Comparison of ENCODE assay signal across 17 cellular contexts in genomic region chr3:25493786-25494185, GRCh38.
A peak's percentile ranks its signal among the peaks of the same experiment; 100 is the strongest.
DNase-seq lines count a peak whose midpoint lies in the region; ATAC-seq and TF ChIP-seq lines count a peak whose summit lies in the region.
"Had no signal": no experiment of that assay in that cellular context is flagged by ENCODE, and none has a peak within 500 bp of the region (broad histone marks: within the 10 kb centered on the region; RNA-seq: fewer than 3 reads in every experiment).

No MANE protein-coding gene starts in this region.

- POLR2A ChIA-PET in activated CD8-positive, alpha-beta T cell treated with anti-CD3 and anti-CD28 coated beads, Interleukin-2, amount 10 ng/mL, durations not matched to agents 7 days and 5 days (lab: Charles Lee) = no interaction called here

- no peak for ATAC-seq in activated CD8-positive, alpha-beta T cell treated with anti-CD3 and anti-CD28 coated beads, Interleukin-2, amount 10 ng/mL, durations not matched to agents 7 days and 5 days
- ATAC-seq: stimulated activated naive B cell treated with anti-CD40 and anti-IgM and Interleukin-4, amounts not matched to agents 10 μg/mL and 1 μg/mL and 100 μg/mL, for 72 hours had no signal

- peaks cover 16% of the 10 kb centered on the region for H3K9me3 Mint-ChIP-seq in Calu3 (ENCODE audit: low read depth, unreplicated experiment)
- H3K9me3 Mint-ChIP-seq in mesothelial cell of epicardium = peaks cover 21% of the 10 kb centered on the region
- H3K9me3 Mint-ChIP-seq in activated CD8-positive, alpha-beta T cell treated with anti-CD3 and anti-CD28 coated beads, Interleukin-2, amount 10 ng/mL, durations not matched to agents 7 days and 5 days (ENCODE audit: insufficient read depth) = peaks cover 19% of the 10 kb centered on the region

- CTCF ChIA-PET in Calu3 (lab: Charles Lee) = no interaction called here
- CTCF ChIA-PET in activated CD8-positive, alpha-beta T cell treated with anti-CD3 and anti-CD28 coated beads, Interleukin-2, amount 10 ng/mL, durations not matched to agents 7 days and 5 days (lab: Charles Lee) = no interaction called here

- H3K4me3 ChIP-seq in MG63 (no peak overlapping the region), cardiac fibroblast (replicated peaks in 1 of 2; ENCODE audit: low read depth in 2 of 2, low read length in 2 of 2) (no peak overlapping the region)
- H3K4me3 ChIP-seq: cardiac muscle cell, PC-9, skin epidermis had no signal

- H3K27ac Mint-ChIP-seq in Calu3 (ENCODE audit: unreplicated experiment) (peak overlapping the region; percentile 61), mesothelial cell of epicardium (peak overlapping the region; percentile 54)
- H3K27ac Mint-ChIP-seq in activated CD8-positive, alpha-beta T cell treated with anti-CD3 and anti-CD28 coated beads, Interleukin-2, amount 10 ng/mL, durations not matched to agents 7 days and 5 days = no peak overlapping the region
- H3K27ac Mint-ChIP-seq: activated B cell treated with CpG ODN at 0.5 μM for 24 hours; stimulated activated naive B cell treated with anti-CD40 and anti-IgM and Interleukin-4, amounts not matched to agents 10 μg/mL and 1 μg/mL and 100 μg/mL, for 72 hours had no signal

- BruUV-seq in Calu3 (replicated peaks; lab: Mats Ljungman, UMichigan) = no TSS peak

- peak overlapping the region; percentile 37 for H3K4me3 Mint-ChIP-seq in Calu3 (ENCODE audit: low read depth, unreplicated experiment)
- no peak overlapping the region for H3K4me3 Mint-ChIP-seq in mesothelial cell of epicardium
- no peak overlapping the region for H3K4me3 Mint-ChIP-seq in activated CD8-positive, alpha-beta T cell treated with anti-CD3 and anti-CD28 coated beads, Interleukin-2, amount 10 ng/mL, durations not matched to agents 7 days and 5 days
- H3K4me3 Mint-ChIP-seq: activated B cell treated with CpG ODN at 0.5 μM for 24 hours; stimulated activated naive B cell treated with anti-CD40 and anti-IgM and Interleukin-4, amounts not matched to agents 10 μg/mL and 1 μg/mL and 100 μg/mL, for 72 hours had no signal

- peaks cover 7% of the 10 kb centered on the region for H3K4me1 Mint-ChIP-seq in Calu3 (ENCODE audit: low read depth, unreplicated experiment)
- peaks cover 52% of the 10 kb centered on the region for H3K4me1 Mint-ChIP-seq in mesothelial cell of epicardium
- H3K4me1 Mint-ChIP-seq in activated CD8-positive, alpha-beta T cell treated with anti-CD3 and anti-CD28 coated beads, Interleukin-2, amount 10 ng/mL, durations not matched to agents 7 days and 5 days (ENCODE audit: low read depth) = no peaks in the 10 kb centered on the region
- H3K4me1 Mint-ChIP-seq: activated B cell treated with CpG ODN at 0.5 μM for 24 hours; stimulated activated naive B cell treated with anti-CD40 and anti-IgM and Interleukin-4, amounts not matched to agents 10 μg/mL and 1 μg/mL and 100 μg/mL, for 72 hours had no signal

- no peaks in the 10 kb centered on the region for H3K36me3 ChIP-seq in MG63
- H3K36me3 ChIP-seq: BE2C, cardiac muscle cell had no signal

- DNase-seq in Calu3 (peak; percentile 5), MG63 (peak; percentile 69), cardiac fibroblast (ENCODE audit: low read depth in 2 of 2) (peak; percentile 64 to 95), mesothelial cell of epicardium (ENCODE audit: low spot score in 2 of 2, unreplicated experiment in 2 of 2) (no peak), hypothalamus (lab: John Stamatoyannopoulos, UW) (no peak), posterior cingulate gyrus (no peak), occipital lobe (lab: John Stamatoyannopoulos, UW) (no peak)
- DNase-seq in activated CD8-positive, alpha-beta T cell treated with anti-CD3 and anti-CD28 coated beads, Interleukin-2, amount 10 ng/mL, durations not matched to agents 7 days and 5 days = no peak
- DNase-seq: activated B cell treated with CpG ODN at 0.5 μM for 24 hours; BE2C; DMS79; effector memory CD4-positive, alpha-beta T cell; NCI-H526; PC-9; stimulated activated naive B cell treated with anti-CD40 and anti-IgM and Interleukin-4, amounts not matched to agents 10 μg/mL and 1 μg/mL and 100 μg/mL, for 72 hours had no signal

- no peaks in the 10 kb centered on the region for H3K27me3 Mint-ChIP-seq in Calu3 (ENCODE audit: unreplicated experiment)
- H3K27me3 Mint-ChIP-seq in mesothelial cell of epicardium (ENCODE audit: low read depth) = no peaks in the 10 kb centered on the region
- H3K27me3 Mint-ChIP-seq in activated CD8-positive, alpha-beta T cell treated with anti-CD3 and anti-CD28 coated beads, Interleukin-2, amount 10 ng/mL, durations not matched to agents 7 days and 5 days (ENCODE audit: low read depth) = no peaks in the 10 kb centered on the region
- H3K27me3 Mint-ChIP-seq: activated B cell treated with CpG ODN at 0.5 μM for 24 hours had no signal

- H3K36me3 Mint-ChIP-seq in Calu3 (ENCODE audit: insufficient read depth, unreplicated experiment) (peaks cover 7% of the 10 kb centered on the region), mesothelial cell of epicardium (peaks cover 56% of the 10 kb centered on the region)
- no peaks in the 10 kb centered on the region for H3K36me3 Mint-ChIP-seq in activated CD8-positive, alpha-beta T cell treated with anti-CD3 and anti-CD28 coated beads, Interleukin-2, amount 10 ng/mL, durations not matched to agents 7 days and 5 days (ENCODE audit: low read depth)
- H3K36me3 Mint-ChIP-seq: stimulated activated naive B cell treated with anti-CD40 and anti-IgM and Interleukin-4, amounts not matched to agents 10 μg/mL and 1 μg/mL and 100 μg/mL, for 72 hours had no signal

- H3K27me3 ChIP-seq in MG63 = no peaks in the 10 kb centered on the region
- H3K27me3 ChIP-seq: BE2C, cardiac muscle cell had no signal

- intact Hi-C loops in Calu3 (cut with micrococcal nuclease; ENCODE audit: unreplicated experiment) (no loop called here), posterior cingulate gyrus (cut with DNase I) (no loop called here)

- no peaks in the 10 kb centered on the region for H3K9me3 ChIP-seq in MG63
- H3K9me3 ChIP-seq: BE2C had no signal

- TF ChIP-seq CTCF in Calu3 (IDR thresholded peaks at IDR 0.05; ENCODE audit: unreplicated experiment) = no peak
- TF ChIP-seq CTCF in cardiac fibroblast (IDR thresholded peaks at IDR 0.05; ENCODE audit: low read depth, low read length) = no peak
- no peak for TF ChIP-seq CTCF in mesothelial cell of epicardium (IDR thresholded peaks at IDR 0.05; ENCODE audit: unreplicated experiment)

Comparison
In these comparisons a context has a peak if more than half of its experiments do, and no peak if none do; other contexts are left out.
1. DNase-seq: peak in Calu3 (single experiment), MG63 (single experiment) and cardiac fibroblast (2 of 2); none in mesothelial cell of epicardium (0 of 2), hypothalamus (0 of 51), activated CD8-positive, alpha-beta T cell treated with anti-CD3 and anti-CD28 coated beads, Interleukin-2, amount 10 ng/mL, durations not matched to agents 7 days and 5 days (single experiment), posterior cingulate gyrus (0 of 10) and occipital lobe (single experiment).